8 cellular contexts compared by ENCODE assay signal in genomic region chr9:17005085-17005484, GRCh38.
A peak's percentile ranks its signal among the peaks of the same experiment; 100 is the strongest.
DNase-seq lines count a peak whose midpoint lies in the region; ATAC-seq and TF ChIP-seq lines count a peak whose summit lies in the region.

No MANE protein-coding gene starts in this region.

- H3K4me3 ChIP-seq in epithelial cell of proximal tubule (ENCODE audit: low read depth, low read length) (peak overlapping the region; percentile 26), muscle layer of duodenum (ENCODE audit: low read depth in 1 of 2, low read length in 2 of 2) (peak overlapping the region; percentile 38 to 44)

- ATAC-seq in GM18519 (IDR thresholded peaks at IDR 0.05; ENCODE audit: low FRiP score, unreplicated experiment) (no peak), GM18520 (IDR thresholded peaks at IDR 0.05; ENCODE audit: unreplicated experiment) (no peak)

- peak; percentile 83 for DNase-seq in Caki2 (ENCODE audit: low read depth)
- DNase-seq in NCI-H2171 (lab: John Stamatoyannopoulos, UW) = peak; percentile 15
- DNase-seq in epithelial cell of proximal tubule (ENCODE audit: low read depth) = no peak
- DNase-seq in NCI-H2107 (lab: John Stamatoyannopoulos, UW) = no peak
- DNase-seq in activated CD4-positive, alpha-beta memory T cell treated with anti-CD3 and anti-CD28 coated beads for 36 hours = no peak

- no peaks in the 10 kb centered on the region for H3K36me3 ChIP-seq in muscle layer of duodenum (ENCODE audit: control insufficient read depth in 1 of 2, insufficient read depth in 2 of 2, low read length in 2 of 2)

- H3K4me3 Mint-ChIP-seq in activated CD4-positive, alpha-beta memory T cell treated with anti-CD3 and anti-CD28 coated beads for 36 hours = no peak overlapping the region

- H3K27me3 ChIP-seq in muscle layer of duodenum (ENCODE audit: low read depth, low read length) = no peaks in the 10 kb centered on the region

- H3K9me3 ChIP-seq in muscle layer of duodenum (ENCODE audit: control insufficient read depth in 1 of 2, low read length in 2 of 2) = no peaks in the 10 kb centered on the region

- POLR2A ChIA-PET in activated CD4-positive, alpha-beta memory T cell treated with anti-CD3 and anti-CD28 coated beads for 36 hours (lab: Charles Lee) = no interaction called here

- CTCF ChIA-PET in activated CD4-positive, alpha-beta memory T cell treated with anti-CD3 and anti-CD28 coated beads for 36 hours (lab: Charles Lee) = no interaction called here

- intact Hi-C loops in activated CD4-positive, alpha-beta memory T cell treated with anti-CD3 and anti-CD28 coated beads for 36 hours (cut with micrococcal nuclease) = no loop called here

- in situ Hi-C loops in Caki2 (cut with HindIII; ENCODE audit: low pct_unique_long_range_greater_than_20kb, low sequenced_read_pairs) = no loop called here

- no peak overlapping the region for H3K27ac Mint-ChIP-seq in activated CD4-positive, alpha-beta memory T cell treated with anti-CD3 and anti-CD28 coated beads for 36 hours

- H3K36me3 Mint-ChIP-seq in activated CD4-positive, alpha-beta memory T cell treated with anti-CD3 and anti-CD28 coated beads for 36 hours = no peaks in the 10 kb centered on the region

- H3K4me1 Mint-ChIP-seq in activated CD4-positive, alpha-beta memory T cell treated with anti-CD3 and anti-CD28 coated beads for 36 hours (ENCODE audit: low read depth) = no peaks in the 10 kb centered on the region

- peaks cover 0 to 3% of the 10 kb centered on the region in 2 donors for H3K4me1 ChIP-seq in muscle layer of duodenum (ENCODE audit: control insufficient read depth in 1 of 2, insufficient read depth in 2 of 2, low read length in 2 of 2)

- H3K9me3 Mint-ChIP-seq in activated CD4-positive, alpha-beta memory T cell treated with anti-CD3 and anti-CD28 coated beads for 36 hours = no peaks in the 10 kb centered on the region

- peak overlapping the region; percentile 34 for H3K27ac ChIP-seq in muscle layer of duodenum (ENCODE audit: low read length)

- no peaks in the 10 kb centered on the region for H3K27me3 Mint-ChIP-seq in activated CD4-positive, alpha-beta memory T cell treated with anti-CD3 and anti-CD28 coated beads for 36 hours

- peak; percentile 9 for TF ChIP-seq CTCF in epithelial cell of proximal tubule (conservative IDR thresholded peaks at IDR 0.05; ENCODE audit: low read depth, low read length)

Comparison
In these comparisons a context has a peak if more than half of its experiments do, and no peak if none do; other contexts are left out.
1. DNase-seq: peak in Caki2 (single experiment) and NCI-H2171 (single experiment); none in epithelial cell of proximal tubule (single experiment), NCI-H2107 (single experiment) and activated CD4-positive, alpha-beta memory T cell treated with anti-CD3 and anti-CD28 coated beads for 36 hours (single experiment).